Comparison of ENCODE assay signal across 4 cellular contexts in genomic region chr19:1166872-1167573, GRCh38.
A peak's percentile ranks its signal among the peaks of the same experiment; 100 is the strongest.
TF ChIP-seq lines count a peak whose summit lies in the region.

No MANE protein-coding gene starts in this region.

TF ChIP-seq in HEK293, 187 proteins besides CTCF, POLR2A, EP300 and RAD21:
- TF ChIP-seq BCL11B (tag by site-specific recombination; IDR thresholded peaks at IDR 0.05; ENCODE audit: low read depth) (0 out of 2 replicates have a peak, but pooled peaks have one; percentile 32), ZBTB11 (tag by site-specific recombination; conservative IDR thresholded peaks at IDR 0.05; ENCODE audit: low read depth) (no peak), ZNF549 (tag by site-specific recombination; IDR thresholded peaks at IDR 0.05) (no peak)

TF ChIP-seq in K562, 482 proteins besides CTCF, POLR2A, EP300 and RAD21:
- no peak for TF ChIP-seq ZBTB17 (CRISPR knock-in tag; IDR thresholded peaks at IDR 0.05)
- TF ChIP-seq POLR2G (IDR thresholded peaks at IDR 0.05; ENCODE audit: low read depth, low read length) = peak; percentile 36; the same call in 1 of the 2 replicates
- peak; percentile 20 for TF ChIP-seq RBFOX2 (IDR thresholded peaks at IDR 0.05; ENCODE audit: low read depth, low read length)

TF ChIP-seq in HepG2, 621 proteins besides CTCF, POLR2A, EP300 and RAD21 (continues in another document):
- no peak for TF ChIP-seq SMC3 (IDR thresholded peaks at IDR 0.05; ENCODE audit: low read length)
- TF ChIP-seq ZNF720 (CRISPR knock-in tag; IDR thresholded peaks at IDR 0.05) = no peak
- TF ChIP-seq, protein P1, sequence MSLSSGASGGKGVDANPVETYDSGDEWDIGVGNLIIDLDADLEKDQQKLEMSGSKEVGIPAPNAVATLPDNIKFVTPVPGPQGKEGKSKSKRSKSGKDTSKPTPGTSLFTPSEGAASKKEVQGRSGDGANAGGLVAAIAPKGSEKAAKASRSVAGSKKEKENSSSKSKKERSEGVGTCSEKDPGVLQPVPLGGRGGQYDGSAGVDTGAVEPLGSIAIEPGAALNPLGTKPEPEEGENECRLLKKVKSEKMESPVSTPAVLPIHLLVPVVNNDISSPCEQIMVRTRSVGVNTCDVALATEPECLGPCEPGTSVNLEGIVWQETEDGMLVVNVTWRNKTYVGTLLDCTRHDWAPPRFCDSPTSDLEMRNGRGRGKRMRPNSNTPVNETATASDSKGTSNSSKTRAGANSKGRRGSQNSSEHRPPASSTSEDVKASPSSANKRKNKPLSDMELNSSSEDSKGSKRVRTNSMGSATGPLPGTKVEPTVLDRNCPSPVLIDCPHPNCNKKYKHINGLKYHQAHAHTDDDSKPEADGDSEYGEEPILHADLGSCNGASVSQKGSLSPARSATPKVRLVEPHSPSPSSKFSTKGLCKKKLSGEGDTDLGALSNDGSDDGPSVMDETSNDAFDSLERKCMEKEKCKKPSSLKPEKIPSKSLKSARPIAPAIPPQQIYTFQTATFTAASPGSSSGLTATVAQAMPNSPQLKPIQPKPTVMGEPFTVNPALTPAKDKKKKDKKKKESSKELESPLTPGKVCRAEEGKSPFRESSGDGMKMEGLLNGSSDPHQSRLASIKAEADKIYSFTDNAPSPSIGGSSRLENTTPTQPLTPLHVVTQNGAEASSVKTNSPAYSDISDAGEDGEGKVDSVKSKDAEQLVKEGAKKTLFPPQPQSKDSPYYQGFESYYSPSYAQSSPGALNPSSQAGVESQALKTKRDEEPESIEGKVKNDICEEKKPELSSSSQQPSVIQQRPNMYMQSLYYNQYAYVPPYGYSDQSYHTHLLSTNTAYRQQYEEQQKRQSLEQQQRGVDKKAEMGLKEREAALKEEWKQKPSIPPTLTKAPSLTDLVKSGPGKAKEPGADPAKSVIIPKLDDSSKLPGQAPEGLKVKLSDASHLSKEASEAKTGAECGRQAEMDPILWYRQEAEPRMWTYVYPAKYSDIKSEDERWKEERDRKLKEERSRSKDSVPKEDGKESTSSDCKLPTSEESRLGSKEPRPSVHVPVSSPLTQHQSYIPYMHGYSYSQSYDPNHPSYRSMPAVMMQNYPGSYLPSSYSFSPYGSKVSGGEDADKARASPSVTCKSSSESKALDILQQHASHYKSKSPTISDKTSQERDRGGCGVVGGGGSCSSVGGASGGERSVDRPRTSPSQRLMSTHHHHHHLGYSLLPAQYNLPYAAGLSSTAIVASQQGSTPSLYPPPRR (CRISPR knock-in tag; IDR thresholded peaks at IDR 0.05; ENCODE audit: borderline replicate concordance) = 0 out of 2 replicates have a peak, but pooled peaks have one; percentile 23
- no peak for TF ChIP-seq FIP1L1 (IDR thresholded peaks at IDR 0.05; ENCODE audit: borderline replicate concordance, insufficient read depth, low read depth, low read length)
- TF ChIP-seq, protein P2, sequence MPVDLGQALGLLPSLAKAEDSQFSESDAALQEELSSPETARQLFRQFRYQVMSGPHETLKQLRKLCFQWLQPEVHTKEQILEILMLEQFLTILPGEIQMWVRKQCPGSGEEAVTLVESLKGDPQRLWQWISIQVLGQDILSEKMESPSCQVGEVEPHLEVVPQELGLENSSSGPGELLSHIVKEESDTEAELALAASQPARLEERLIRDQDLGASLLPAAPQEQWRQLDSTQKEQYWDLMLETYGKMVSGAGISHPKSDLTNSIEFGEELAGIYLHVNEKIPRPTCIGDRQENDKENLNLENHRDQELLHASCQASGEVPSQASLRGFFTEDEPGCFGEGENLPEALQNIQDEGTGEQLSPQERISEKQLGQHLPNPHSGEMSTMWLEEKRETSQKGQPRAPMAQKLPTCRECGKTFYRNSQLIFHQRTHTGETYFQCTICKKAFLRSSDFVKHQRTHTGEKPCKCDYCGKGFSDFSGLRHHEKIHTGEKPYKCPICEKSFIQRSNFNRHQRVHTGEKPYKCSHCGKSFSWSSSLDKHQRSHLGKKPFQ (CRISPR knock-in tag; IDR thresholded peaks at IDR 0.05; ENCODE audit: insufficient replicate concordance) = no peak
- TF ChIP-seq NR2C2 (CRISPR knock-in tag; IDR thresholded peaks at IDR 0.05; ENCODE audit: borderline replicate concordance) = peak; percentile 33; the same call in 1 of the 2 replicates
- TF ChIP-seq ZNF883 (CRISPR knock-in tag; IDR thresholded peaks at IDR 0.05; ENCODE audit: not compliant biosample characterization) = no peak
- TF ChIP-seq SKIL (CRISPR knock-in tag; IDR thresholded peaks at IDR 0.05; ENCODE audit: borderline replicate concordance) = peak; percentile 59
- 0 out of 2 replicates have a peak, but pooled peaks have one; percentile 28 for TF ChIP-seq ZNF280D (CRISPR knock-in tag; IDR thresholded peaks at IDR 0.05)
- no peak for TF ChIP-seq ZNF44 (CRISPR knock-in tag; IDR thresholded peaks at IDR 0.05)

TF ChIP-seq in HEK293T, 16 proteins besides CTCF, POLR2A, EP300 and RAD21:
- no peak for TF ChIP-seq L3MBTL2 (conservative IDR thresholded peaks at IDR 0.05)
- no peak for TF ChIP-seq BHLHE40 (IDR thresholded peaks at IDR 0.05; ENCODE audit: borderline replicate concordance)
- no peak for TF ChIP-seq NFRKB (IDR thresholded peaks at IDR 0.05)
- TF ChIP-seq, protein P3, sequence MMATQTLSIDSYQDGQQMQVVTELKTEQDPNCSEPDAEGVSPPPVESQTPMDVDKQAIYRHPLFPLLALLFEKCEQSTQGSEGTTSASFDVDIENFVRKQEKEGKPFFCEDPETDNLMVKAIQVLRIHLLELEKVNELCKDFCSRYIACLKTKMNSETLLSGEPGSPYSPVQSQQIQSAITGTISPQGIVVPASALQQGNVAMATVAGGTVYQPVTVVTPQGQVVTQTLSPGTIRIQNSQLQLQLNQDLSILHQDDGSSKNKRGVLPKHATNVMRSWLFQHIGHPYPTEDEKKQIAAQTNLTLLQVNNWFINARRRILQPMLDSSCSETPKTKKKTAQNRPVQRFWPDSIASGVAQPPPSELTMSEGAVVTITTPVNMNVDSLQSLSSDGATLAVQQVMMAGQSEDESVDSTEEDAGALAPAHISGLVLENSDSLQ (IDR thresholded peaks at IDR 0.05) = no peak
- TF ChIP-seq ARNT (IDR thresholded peaks at IDR 0.05) = no peak
- no peak for TF ChIP-seq CTBP1 (IDR thresholded peaks at IDR 0.05; ENCODE audit: borderline replicate concordance)
- TF ChIP-seq SUZ12 (IDR thresholded peaks at IDR 0.05) = no peak
- TF ChIP-seq FOXM1 (IDR thresholded peaks at IDR 0.05; ENCODE audit: borderline replicate concordance) = no peak
- TF ChIP-seq ELF4 (IDR thresholded peaks at IDR 0.05) = no peak
- TF ChIP-seq TARDBP (IDR thresholded peaks at IDR 0.05) = no peak
